18 cellular contexts compared by ENCODE assay signal in genomic region chr4:170868191-170868590, GRCh38.
A peak's percentile ranks its signal among the peaks of the same experiment; 100 is the strongest.
DNase-seq lines count a peak whose midpoint lies in the region; ATAC-seq and TF ChIP-seq lines count a peak whose summit lies in the region.
"Had no signal": no experiment of that assay in that cellular context is flagged by ENCODE, and none has a peak within 500 bp of the region (broad histone marks: within the 10 kb centered on the region; RNA-seq: fewer than 3 reads in every experiment).

No MANE protein-coding gene starts in this region.

- CTCF ChIA-PET in PC-3 (lab: Charles Lee), result no interaction called here
- CTCF ChIA-PET in mammary epithelial cell (lab: Charles Lee; ENCODE audit: low non-redundant PET), result no interaction called here
- CTCF ChIA-PET in OCI-LY7 (lab: Charles Lee; ENCODE audit: unreplicated experiment), result no interaction called here

- peak; percentile 31 for DNase-seq in COLO829 (ENCODE audit: low spot score)
- DNase-seq in PC-3, result peak; percentile 32
- peak; percentile 78 for DNase-seq in mammary epithelial cell
- DNase-seq in glomerular visceral epithelial cell (ENCODE audit: extremely low spot score), result peak; percentile 25
- DNase-seq in CD1c-positive myeloid dendritic cell (ENCODE audit: extremely low spot score), result no peak
- DNase-seq in OCI-LY7 (ENCODE audit: low spot score), result no peak
- DNase-seq: DMS 273 treated with DMSO at 0.1 percent for 48 hours, HFFc6, MG63, NCI-H187, NCI-H446 treated with DMSO at 0.1 percent for 48 hours, NCI-H774, Right ventricle myocardium superior had no signal

- H3K36me3 ChIP-seq in PC-3 (ENCODE audit: low read depth, low read length), result no peaks in the 10 kb centered on the region
- H3K36me3 ChIP-seq in mammary epithelial cell (ENCODE audit: insufficient read depth, low read length), result no peaks in the 10 kb centered on the region
- no peaks in the 10 kb centered on the region for H3K36me3 ChIP-seq in OCI-LY7 (ENCODE audit: insufficient read depth, low read length)
- H3K36me3 ChIP-seq: BLaER1 treated with 17β-estradiol and CSF1 and Interleukin-3, amounts not matched to agents 10 nM and 100 nM; MG63 had no signal

- ATAC-seq in PC-3 (no peak), GM18498 (IDR thresholded peaks at IDR 0.05; ENCODE audit: unreplicated experiment) (no peak), HG03460 (IDR thresholded peaks at IDR 0.05; ENCODE audit: unreplicated experiment) (no peak)
- ATAC-seq: A549 had no signal

- TF ChIP-seq CTCF in PC-3 (conservative IDR thresholded peaks at IDR 0.05; ENCODE audit: low read depth, low read length) (no peak), mammary epithelial cell (conservative IDR thresholded peaks at IDR 0.05 in 1 of 2, IDR thresholded peaks at IDR 0.05 in 1 of 2; ENCODE audit: extremely low read depth in 1 of 2, insufficient read depth in 1 of 2, low read depth in 1 of 2, low read length in 2 of 2) (no peak), OCI-LY7 (conservative IDR thresholded peaks at IDR 0.05; ENCODE audit: low read length) (no peak)

- H3K79me2 ChIP-seq in PC-3 (ENCODE audit: low read length), result no peaks in the 10 kb centered on the region
- H3K79me2 ChIP-seq in mammary epithelial cell (ENCODE audit: insufficient read depth, low read length), result no peaks in the 10 kb centered on the region
- no peaks in the 10 kb centered on the region for H3K79me2 ChIP-seq in OCI-LY7 (ENCODE audit: insufficient read depth, low read depth, low read length)

- H2AFZ ChIP-seq in PC-3 (ENCODE audit: low read length) (no peak overlapping the region), mammary epithelial cell (ENCODE audit: low read depth, low read length) (peak overlapping the region; percentile 54), OCI-LY7 (ENCODE audit: low read length) (no peak overlapping the region)

- dilution Hi-C loops in mammary epithelial cell (cut with HindIII; ENCODE audit: low sequenced_read_pairs), result no loop called here

- in situ Hi-C loops in mammary epithelial cell (cut with MboI; ENCODE audit: low sequenced_read_pairs in 2 of 2), result no loop called here

- H3K9me3 ChIP-seq in PC-3 (ENCODE audit: low read length), result no peaks in the 10 kb centered on the region
- no peaks in the 10 kb centered on the region for H3K9me3 ChIP-seq in mammary epithelial cell (replicated peaks; ENCODE audit: insufficient read depth, low read length)
- no peaks in the 10 kb centered on the region for H3K9me3 ChIP-seq in OCI-LY7 (ENCODE audit: low read length)
- H3K9me3 ChIP-seq: A549; BLaER1 treated with 17β-estradiol and CSF1 and Interleukin-3, amounts not matched to agents 10 nM and 100 nM; MG63 had no signal

- H3K4me1 ChIP-seq in PC-3 (ENCODE audit: insufficient read depth, low read length), result no peaks in the 10 kb centered on the region
- peaks cover 13% of the 10 kb centered on the region for H3K4me1 ChIP-seq in mammary epithelial cell (ENCODE audit: insufficient read depth, low read length)
- no peaks in the 10 kb centered on the region for H3K4me1 ChIP-seq in OCI-LY7 (ENCODE audit: insufficient read depth, low read length, poor library complexity, severe bottlenecking)
- H3K4me1 ChIP-seq: A549; BLaER1 treated with 17β-estradiol and CSF1 and Interleukin-3, amounts not matched to agents 10 nM and 100 nM had no signal

- H3K4me3 ChIP-seq in PC-3 (ENCODE audit: low read length) (no peak overlapping the region), mammary epithelial cell (replicated peaks in 1 of 3; ENCODE audit: insufficient read depth in 1 of 3, low read depth in 2 of 3, low read length in 3 of 3) (no peak overlapping the region), OCI-LY7 (ENCODE audit: low read depth, low read length, poor library complexity, severe bottlenecking) (no peak overlapping the region)
- H3K4me3 ChIP-seq: A549; BLaER1 treated with 17β-estradiol and CSF1 and Interleukin-3, amounts not matched to agents 10 nM and 100 nM; MG63; SK-N-MC had no signal

- H3K27ac ChIP-seq in PC-3 (ENCODE audit: low read length) (no peak overlapping the region), mammary epithelial cell (ENCODE audit: insufficient read depth, low read depth, low read length) (peak overlapping the region; percentile 45), OCI-LY7 (ENCODE audit: low read depth, low read length, poor library complexity, severe bottlenecking) (no peak overlapping the region)
- H3K27ac ChIP-seq: A549; BLaER1 treated with 17β-estradiol and CSF1 and Interleukin-3, amounts not matched to agents 10 nM and 100 nM; SK-N-MC had no signal

- BruUV-seq in PC-3 (replicated peaks; lab: Mats Ljungman, UMichigan) (no TSS peak), mammary epithelial cell (replicated peaks; lab: Mats Ljungman, UMichigan) (no TSS peak), OCI-LY7 (replicated peaks; lab: Mats Ljungman, UMichigan) (no TSS peak)

- H3K9ac ChIP-seq in PC-3 (ENCODE audit: low read length) (no peak overlapping the region), mammary epithelial cell (ENCODE audit: insufficient read depth, low read length) (no peak overlapping the region)
- H3K9ac ChIP-seq: BLaER1 treated with 17β-estradiol and CSF1 and Interleukin-3, amounts not matched to agents 10 nM and 100 nM had no signal

- no peaks in the 10 kb centered on the region for H4K20me1 ChIP-seq in PC-3 (ENCODE audit: low read length)
- no peaks in the 10 kb centered on the region for H4K20me1 ChIP-seq in mammary epithelial cell (ENCODE audit: insufficient read depth, low read length)
- no peaks in the 10 kb centered on the region for H4K20me1 ChIP-seq in OCI-LY7 (ENCODE audit: insufficient read depth, low read length)
- H4K20me1 ChIP-seq: BLaER1 treated with 17β-estradiol and CSF1 and Interleukin-3, amounts not matched to agents 10 nM and 100 nM had no signal

- 0% methylated on average over 1 of the region's 1 CpG for WGBS in mammary epithelial cell (ENCODE audit: low coverage, missing lambda C conversion rate)

- no peaks in the 10 kb centered on the region for H3F3A ChIP-seq in PC-3 (ENCODE audit: low read length, unreplicated experiment)

- POLR2A ChIA-PET in PC-3 (lab: Charles Lee; ENCODE audit: unreplicated experiment), result no interaction called here
- POLR2A ChIA-PET in OCI-LY7 (lab: Charles Lee), result interaction anchor here (0.7 to 1.0 kb wide), 2 partner anchors 9 to 1719 kb away, joined by 3 read pairs; no protein-coding TSS in a partner anchor

- intact Hi-C loops in PC-3 (cut with micrococcal nuclease) (no loop called here), mammary epithelial cell (cut with micrococcal nuclease) (no loop called here), OCI-LY7 (cut with micrococcal nuclease; ENCODE audit: unreplicated experiment) (no loop called here)

- no peaks in the 10 kb centered on the region for H3K27me3 ChIP-seq in PC-3 (ENCODE audit: low read length)
- no peaks in the 10 kb centered on the region for H3K27me3 ChIP-seq in mammary epithelial cell (ENCODE audit: insufficient read depth, low read length)
- H3K27me3 ChIP-seq: BLaER1 treated with 17β-estradiol and CSF1 and Interleukin-3, amounts not matched to agents 10 nM and 100 nM; MG63 had no signal

- H3K9me2 ChIP-seq in PC-3 (replicated peaks; ENCODE audit: low read length) (no peaks in the 10 kb centered on the region), OCI-LY7 (ENCODE audit: insufficient read depth, low read length) (no peaks in the 10 kb centered on the region)

- H3K4me2 ChIP-seq in PC-3 (ENCODE audit: low read length) (no peak overlapping the region), mammary epithelial cell (ENCODE audit: insufficient read depth, low read depth, low read length) (peak overlapping the region; percentile 42), OCI-LY7 (ENCODE audit: low read length) (no peak overlapping the region)
- H3K4me2 ChIP-seq: A549; BLaER1 treated with 17β-estradiol and CSF1 and Interleukin-3, amounts not matched to agents 10 nM and 100 nM had no signal

Comparison
In these comparisons a context has a peak if more than half of its experiments do, and no peak if none do; other contexts are left out.
1. DNase-seq: peak in COLO829 (single experiment), PC-3 (single experiment), mammary epithelial cell (single experiment) and glomerular visceral epithelial cell (single experiment); none in CD1c-positive myeloid dendritic cell (single experiment) and OCI-LY7 (single experiment).